ENCODE assay signal across 8 cellular contexts in the genomic region with DNA sequence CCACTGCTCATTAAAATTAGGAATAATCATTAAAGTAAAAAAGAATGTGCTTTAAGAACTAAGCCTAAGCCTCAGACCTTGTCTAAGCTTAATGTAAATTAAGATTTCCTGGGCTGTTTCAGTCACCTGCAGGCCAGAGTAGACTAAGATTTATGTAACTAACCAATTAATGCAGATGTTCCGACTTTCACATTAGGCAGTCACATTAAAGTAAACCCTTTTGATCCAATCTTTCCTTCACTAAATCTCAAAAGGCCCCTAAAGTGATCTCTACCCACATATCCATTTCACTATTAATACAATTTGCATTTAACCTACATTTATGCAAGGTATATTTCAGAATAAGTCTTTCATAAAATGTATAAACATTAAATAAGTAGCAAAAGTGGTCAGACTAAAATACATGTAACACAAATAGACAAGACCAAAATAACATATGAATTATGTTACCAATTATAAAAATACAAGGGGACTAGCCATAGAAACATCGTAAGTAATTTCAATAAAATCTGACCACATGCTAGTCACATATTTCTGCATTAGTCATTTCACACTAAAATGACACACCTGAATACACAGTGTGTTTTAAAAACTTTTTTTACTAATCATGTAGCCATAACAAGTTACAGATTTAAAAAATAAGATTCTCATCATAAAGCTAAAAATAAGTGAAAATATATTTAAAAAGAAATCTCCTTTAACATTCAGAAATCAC. TPM values are rescaled to one million over a fixed set of nuclear protein-coding genes. Genes with fewer than 3 reads are reported as not detected.
DNase-seq lines count a peak whose midpoint lies in the region; ATAC-seq and TF ChIP-seq lines count a peak whose summit lies in the region.

No MANE protein-coding gene starts in this region.

- H3K4me1 Mint-ChIP-seq in osteocyte (ENCODE audit: unreplicated experiment): peaks cover 66% of the 10 kb centered on the region

- ATAC-seq in activated CD4-positive, CD25-positive, alpha-beta regulatory T cell treated with anti-CD3 and anti-CD28 coated beads, Interleukin-2, amount 50 U/mL, for 24 hours: peak; percentile 81 to 88
- ATAC-seq in HG03432 (IDR thresholded peaks at IDR 0.05; ENCODE audit: unreplicated experiment): peak; percentile 49
- peak; percentile 69 for ATAC-seq in stimulated activated naive CD8-positive, alpha-beta T cell treated with anti-CD3 and anti-CD28 coated beads, Interleukin-15, Interleukin-2, amounts not matched to agents 100 U/mL and 50 U/mL, for 24 hours

- H3K4me3 ChIP-seq in coronary artery: peak overlapping the region; percentile 92

- peaks cover 15% of the 10 kb centered on the region for H3K36me3 Mint-ChIP-seq in osteocyte (ENCODE audit: unreplicated experiment)

- no peaks in the 10 kb centered on the region for H3K27me3 Mint-ChIP-seq in osteocyte (ENCODE audit: unreplicated experiment)

- no peak for DNase-seq in activated CD4-positive, CD25-positive, alpha-beta regulatory T cell (lab: John Stamatoyannopoulos, UW)
- DNase-seq in coronary artery (ENCODE audit: low spot score) (no peak), osteocyte (ENCODE audit: extremely low spot score, unreplicated experiment) (no peak), NCI-H2196 treated with DMSO at 0.1 percent for 48 hours (lab: John Stamatoyannopoulos, UW; ENCODE audit: unreplicated experiment) (no peak)
- no peak for DNase-seq in stimulated activated naive CD8-positive, alpha-beta T cell treated with anti-CD3 and anti-CD28 coated beads, Interleukin-15, Interleukin-2, amounts not matched to agents 100 U/mL and 50 U/mL, for 24 hours
- DNase-seq in stimulated activated naive CD4-positive, alpha-beta T cell (lab: John Stamatoyannopoulos, UW): no peak

- H3K9me3 Mint-ChIP-seq in osteocyte (ENCODE audit: unreplicated experiment): no peaks in the 10 kb centered on the region

- TF ChIP-seq CTCF in coronary artery (IDR thresholded peaks at IDR 0.05) (no peak), osteocyte (IDR thresholded peaks at IDR 0.05) (no peak)

- no peak overlapping the region for H3K4me3 Mint-ChIP-seq in osteocyte (ENCODE audit: unreplicated experiment)

- H3K27ac ChIP-seq in coronary artery: no peak overlapping the region

- no peak overlapping the region for H3K27ac Mint-ChIP-seq in osteocyte (ENCODE audit: unreplicated experiment)

RNA-seq across cellular contexts. Expression of gene NR3C1, which starts 7.7 kb away (rescaled TPM):
- 42.6 and 47.8 TPM in 2 replicates for total RNA-seq in osteocyte
